3 cellular contexts compared by ENCODE assay signal in genomic region chr12:126076515-126076914, GRCh38.
"Had no signal": no experiment of that assay in that cellular context is flagged by ENCODE, and none has a peak within 500 bp of the region (broad histone marks: within the 10 kb centered on the region; RNA-seq: fewer than 3 reads in every experiment).

No MANE protein-coding gene starts in this region.

- ATAC-seq: GM12878 had no signal

- DNase-seq: GDM1, GF-D8 had no signal
